Comparison of ENCODE assay signal across 13 cellular contexts in genomic region chr5:59125961-59126360, GRCh38.
DNase-seq lines count a peak whose midpoint lies in the region; ATAC-seq, FAIRE-seq and TF ChIP-seq lines count a peak whose summit lies in the region.
"Had no signal": no experiment of that assay in that cellular context is flagged by ENCODE, and none has a peak within 500 bp of the region (broad histone marks: within the 10 kb centered on the region; RNA-seq: fewer than 3 reads in every experiment).

No MANE protein-coding gene starts in this region.

- CTCF ChIA-PET in CD4-positive, alpha-beta memory T cell (lab: Charles Lee; ENCODE audit: partially characterized antibody): interaction anchor here (1.2 to 4.0 kb wide), 4 partner anchors 48 to 240 kb away, joined by 4 to 45 read pairs (median 19); no protein-coding TSS in a partner anchor

- H3K27ac ChIP-seq in CD4-positive, alpha-beta memory T cell (ENCODE audit: low read depth, low read length): peak overlapping the region; percentile 80
- peak overlapping the region; percentile 51 for H3K27ac ChIP-seq in RWPE2 (ENCODE audit: poor library complexity, severe bottlenecking)

- H3K9ac ChIP-seq in skeletal muscle satellite cell (ENCODE audit: low read depth, low read length): peak overlapping the region; percentile 85

- H3K36me3 Mint-ChIP-seq in CD4-positive, alpha-beta memory T cell: no peaks in the 10 kb centered on the region
- H3K36me3 Mint-ChIP-seq: CD8-positive, alpha-beta T cell had no signal

- no peak overlapping the region for H3K4me3 ChIP-seq in CD4-positive, alpha-beta memory T cell (ENCODE audit: low read length in 2 of 2)
- H3K4me3 ChIP-seq in RWPE2 (ENCODE audit: severe bottlenecking) (no peak overlapping the region), skeletal muscle satellite cell (ENCODE audit: low read length) (peak overlapping the region; percentile 51)

- H3K4me2 ChIP-seq in skeletal muscle satellite cell (ENCODE audit: low read length): peak overlapping the region; percentile 73

- POLR2A ChIA-PET in CD4-positive, alpha-beta memory T cell (lab: Charles Lee; ENCODE audit: partially characterized antibody): interaction anchor here (1.0 to 4.0 kb wide), 5 partner anchors 26 to 93 kb away, joined by 3 to 72 read pairs (median 25); no protein-coding TSS in a partner anchor

- DNase-seq in CD4-positive, alpha-beta memory T cell: no peak
- DNase-seq in RWPE2 (ENCODE audit: low spot score) (no peak), H54 (ENCODE audit: insufficient read length, low spot score) (no peak), NCI-H1930 (lab: John Stamatoyannopoulos, UW) (no peak)
- no peak for DNase-seq in activated naive CD4-positive, alpha-beta T cell treated with Interleukin-2 at 50 U/mL for 16 hours
- DNase-seq: cerebellar nuclear complex, MV-4-11, NCI-H526 had no signal

- no peak for TF ChIP-seq CTCF in RWPE2 (IDR thresholded peaks at IDR 0.05; ENCODE audit: poor library complexity, severe bottlenecking)

- TF ChIP-seq POLR2A in H54 (IDR thresholded peaks at IDR 0.05; ENCODE audit: low read depth, low read length): no peak

- H3K36me3 ChIP-seq in CD4-positive, alpha-beta memory T cell (ENCODE audit: insufficient read depth, low read length): no peaks in the 10 kb centered on the region
- H3K36me3 ChIP-seq in RWPE2 (ENCODE audit: low read depth): no peaks in the 10 kb centered on the region
- no peaks in the 10 kb centered on the region for H3K36me3 ChIP-seq in skeletal muscle satellite cell (ENCODE audit: insufficient read depth, low read length)

- peaks cover 0 to 11% (median 5%) of the 10 kb centered on the region in 4 donors for H3K4me1 Mint-ChIP-seq in CD4-positive, alpha-beta memory T cell

- no peaks in the 10 kb centered on the region for H3K9me3 ChIP-seq in CD4-positive, alpha-beta memory T cell (ENCODE audit: control insufficient read depth in 1 of 2, low read length in 2 of 2)
- H3K9me3 ChIP-seq in RWPE2 (ENCODE audit: severe bottlenecking) (no peaks in the 10 kb centered on the region), skeletal muscle satellite cell (replicated peaks; ENCODE audit: low read length) (no peaks in the 10 kb centered on the region)

- H3K4me3 Mint-ChIP-seq in CD4-positive, alpha-beta memory T cell: peak overlapping the region in 1 of 8 donors; percentile 66
- H3K4me3 Mint-ChIP-seq: activated CD4-positive, alpha-beta T cell treated with anti-CD3 and anti-CD28 coated beads for 36 hours; CD8-positive, alpha-beta T cell had no signal

- H3K4me1 ChIP-seq in CD4-positive, alpha-beta memory T cell (ENCODE audit: insufficient read depth, low read length): peaks cover 67% of the 10 kb centered on the region
- peaks cover 37% of the 10 kb centered on the region for H3K4me1 ChIP-seq in RWPE2 (ENCODE audit: insufficient read depth, poor library complexity, severe bottlenecking)
- peaks cover 41% of the 10 kb centered on the region for H3K4me1 ChIP-seq in skeletal muscle satellite cell (ENCODE audit: control insufficient read depth, insufficient read depth, low read length)

- no peak overlapping the region for H3K27ac Mint-ChIP-seq in CD4-positive, alpha-beta memory T cell
- H3K27ac Mint-ChIP-seq: activated CD4-positive, alpha-beta T cell treated with anti-CD3 and anti-CD28 coated beads for 36 hours; CD8-positive, alpha-beta T cell had no signal

- ATAC-seq in RWPE2 (ENCODE audit: low read depth) (no peak), HG02798 (IDR thresholded peaks at IDR 0.05; ENCODE audit: poor library complexity, unreplicated experiment) (no peak)
- ATAC-seq: activated CD4-positive, alpha-beta T cell treated with anti-CD3 and anti-CD28 coated beads for 36 hours; CD8-positive, alpha-beta T cell had no signal

- H3K9me3 Mint-ChIP-seq in CD4-positive, alpha-beta memory T cell: no peaks in the 10 kb centered on the region
- H3K9me3 Mint-ChIP-seq: CD8-positive, alpha-beta T cell had no signal

- H3K27me3 Mint-ChIP-seq in CD4-positive, alpha-beta memory T cell: no peaks in the 10 kb centered on the region
- H3K27me3 Mint-ChIP-seq: activated CD4-positive, alpha-beta T cell treated with anti-CD3 and anti-CD28 coated beads for 36 hours had no signal

- FAIRE-seq in islet of Langerhans (lab: Jason Lieb, UNC) (peak; percentile 30), H54 (lab: Jason Lieb, UNC) (no peak)

- H3K27me3 ChIP-seq in CD4-positive, alpha-beta memory T cell (ENCODE audit: insufficient read depth, low read length): no peaks in the 10 kb centered on the region
- no peaks in the 10 kb centered on the region for H3K27me3 ChIP-seq in RWPE2 (ENCODE audit: insufficient read depth, poor library complexity, severe bottlenecking)
- H3K27me3 ChIP-seq in skeletal muscle satellite cell (ENCODE audit: control insufficient read depth, insufficient read depth, low read length): no peaks in the 10 kb centered on the region

- intact Hi-C loops in CD4-positive, alpha-beta memory T cell (cut with micrococcal nuclease): loop anchor here (2.0 kb wide), 1 partner anchor 665 kb away; the partner anchor contains the start of gene PLK2
